17 cellular contexts compared by ENCODE assay signal in genomic region chr17:3817851-3818605, GRCh38.
"Had no signal": no experiment of that assay in that cellular context is flagged by ENCODE, and none has a peak within 500 bp of the region (broad histone marks: within the 10 kb centered on the region; RNA-seq: fewer than 3 reads in every experiment).

No MANE protein-coding gene starts in this region.

- H3K4me3 ChIP-seq: heart right ventricle, lung, thyroid gland had no signal

- H3K27me3 Mint-ChIP-seq: activated CD8-positive, alpha-beta T cell treated with anti-CD3 and anti-CD28 coated beads for 36 hours; brain; dendritic cell treated with granulocyte-macrophage colony-stimulating factor and Interleukin-4, amounts not matched to agents 40 ng/mL and 50 ng/mL, for 4 days; natural killer cell treated with Interleukin-12 subunit alpha and Interleukin-12 subunit beta and Interleukin-15 and Interleukin-18, amount 100 ng/mL, for 72 hours; stimulated activated naive CD8-positive, alpha-beta T cell treated with anti-CD3 and anti-CD28 coated beads, Interleukin-15, amount 100 ng/mL, for 72 hours had no signal

- H3K4me1 Mint-ChIP-seq: brain; stimulated activated naive CD8-positive, alpha-beta T cell treated with anti-CD3 and anti-CD28 coated beads, Interleukin-15, amount 100 ng/mL, for 72 hours had no signal

- H3K4me1 ChIP-seq: thyroid gland had no signal

- H3K9me3 ChIP-seq: heart right ventricle, thyroid gland had no signal

- H3K27me3 ChIP-seq: heart right ventricle, thyroid gland had no signal

- H3K9me3 Mint-ChIP-seq: activated CD8-positive, alpha-beta T cell treated with anti-CD3 and anti-CD28 coated beads for 36 hours; activated naive CD4-positive, alpha-beta T cell treated with anti-CD3 and anti-CD28 coated beads for 36 hours; brain; dendritic cell treated with granulocyte-macrophage colony-stimulating factor and Interleukin-4, amounts not matched to agents 40 ng/mL and 50 ng/mL, for 4 days; natural killer cell treated with Interleukin-12 subunit alpha and Interleukin-12 subunit beta and Interleukin-15 and Interleukin-18, amount 100 ng/mL, for 72 hours; stimulated activated naive CD8-positive, alpha-beta T cell treated with anti-CD3 and anti-CD28 coated beads, Interleukin-15, amount 100 ng/mL, for 72 hours had no signal

- FAIRE-seq: keratinocyte, urothelium cell line had no signal

- H3K4me3 Mint-ChIP-seq: activated CD8-positive, alpha-beta T cell treated with anti-CD3 and anti-CD28 coated beads for 36 hours; activated naive CD4-positive, alpha-beta T cell treated with anti-CD3 and anti-CD28 coated beads for 36 hours; brain; dendritic cell treated with granulocyte-macrophage colony-stimulating factor and Interleukin-4, amounts not matched to agents 40 ng/mL and 50 ng/mL, for 4 days; natural killer cell treated with Interleukin-12 subunit alpha and Interleukin-12 subunit beta and Interleukin-15 and Interleukin-18, amount 100 ng/mL, for 72 hours; stimulated activated naive CD8-positive, alpha-beta T cell treated with anti-CD3 and anti-CD28 coated beads, Interleukin-15, amount 100 ng/mL, for 72 hours had no signal

- H3K27ac ChIP-seq: thyroid gland had no signal

- H3K27ac Mint-ChIP-seq: activated CD8-positive, alpha-beta T cell treated with anti-CD3 and anti-CD28 coated beads for 36 hours; activated naive CD4-positive, alpha-beta T cell treated with anti-CD3 and anti-CD28 coated beads for 36 hours; dendritic cell treated with granulocyte-macrophage colony-stimulating factor and Interleukin-4, amounts not matched to agents 40 ng/mL and 50 ng/mL, for 4 days; natural killer cell treated with Interleukin-12 subunit alpha and Interleukin-12 subunit beta and Interleukin-15 and Interleukin-18, amount 100 ng/mL, for 72 hours had no signal

- DNase-seq: activated CD4-positive, alpha-beta T cell treated with anti-CD3 and anti-CD28 coated beads for 1 hour; activated CD8-positive, alpha-beta memory T cell treated with anti-CD3 and anti-CD28 coated beads, Interleukin-2, amount 50 U/mL, for 48 hours; activated CD8-positive, alpha-beta T cell treated with anti-CD3 and anti-CD28 coated beads for 36 hours; activated naive CD4-positive, alpha-beta T cell treated with anti-CD3 and anti-CD28 coated beads for 36 hours; heart right ventricle; occipital lobe; stimulated activated CD4-positive, alpha-beta T cell treated with anti-CD3 and anti-CD28 coated beads, Interleukin-4, amount 100 ng/mL, for 1 hour; stimulated activated CD8-positive, alpha-beta memory T cell treated with anti-CD3 and anti-CD28 coated beads, Interleukin-4, amount 100 ng/mL, for 48 hours; stimulated activated naive CD8-positive, alpha-beta T cell treated with anti-CD3 and anti-CD28 coated beads, Interleukin-15, amount 100 ng/mL, for 72 hours; thyroid gland had no signal

- ATAC-seq: activated CD8-positive, alpha-beta T cell treated with anti-CD3 and anti-CD28 coated beads for 36 hours; esophagus mucosa; natural killer cell treated with Interleukin-12 subunit alpha and Interleukin-12 subunit beta and Interleukin-15 and Interleukin-18, amount 100 ng/mL, for 72 hours; stimulated activated naive CD8-positive, alpha-beta T cell treated with anti-CD3 and anti-CD28 coated beads, Interleukin-15, amount 100 ng/mL, for 72 hours had no signal
